Comparison of ENCODE assay signal across 9 cellular contexts in the genomic region with DNA sequence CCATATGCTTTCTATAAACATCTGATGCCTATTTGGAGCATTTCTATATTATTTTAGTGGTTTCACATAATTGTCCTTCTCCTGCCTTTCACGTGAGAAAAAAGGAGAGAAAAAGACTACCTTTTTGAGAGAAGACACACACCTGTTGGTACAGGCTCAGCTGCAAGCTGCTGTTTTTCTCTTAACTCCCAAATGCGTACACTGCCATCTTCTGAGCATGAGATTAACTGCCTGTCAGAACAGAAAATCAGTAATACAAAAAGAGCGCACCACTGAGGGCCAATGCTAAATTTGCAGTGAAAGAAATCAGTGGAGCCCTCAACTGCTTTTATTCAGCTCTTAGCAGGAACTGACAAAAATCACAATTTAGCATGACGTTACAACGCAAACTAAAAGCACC.
A peak's percentile ranks its signal among the peaks of the same experiment; 100 is the strongest.
DNase-seq lines count a peak whose midpoint lies in the region; TF ChIP-seq lines count a peak whose summit lies in the region.
"Had no signal": no experiment of that assay in that cellular context is flagged by ENCODE, and none has a peak within 500 bp of the region (broad histone marks: within the 10 kb centered on the region; RNA-seq: fewer than 3 reads in every experiment).

No MANE protein-coding gene starts in this region.

- H3K36me3 Mint-ChIP-seq in nephron (ENCODE audit: low read depth): peaks cover 50% of the 10 kb centered on the region

- no peaks in the 10 kb centered on the region for H3K27me3 Mint-ChIP-seq in nephron (ENCODE audit: low read depth)

- no peak overlapping the region for H3K27ac Mint-ChIP-seq in nephron

- H3K9me3 Mint-ChIP-seq in nephron: no peaks in the 10 kb centered on the region

- H3K4me3 Mint-ChIP-seq in nephron: no peak overlapping the region

- peak; percentile 32 to 40 (median 37) for TF ChIP-seq CTCF in nephron (IDR thresholded peaks at IDR 0.05; ENCODE audit: unreplicated experiment in 3 of 3)

- H3K4me1 Mint-ChIP-seq in nephron: no peaks in the 10 kb centered on the region

- peak; percentile 19 for DNase-seq in NCI-H1092 treated with DMSO at 0.1 percent for 48 hours (lab: John Stamatoyannopoulos, UW)
- no peak for DNase-seq in NCI-H1092 (lab: John Stamatoyannopoulos, UW)
- peak; percentile 49 for DNase-seq in NCI-H1436 (lab: John Stamatoyannopoulos, UW)
- peak; percentile 28 for DNase-seq in astrocyte of the hippocampus (ENCODE audit: low read depth, low spot score)
- DNase-seq in UCSD-AML1 (lab: John Stamatoyannopoulos, UW; ENCODE audit: unreplicated experiment): no peak
- DNase-seq in NCI-H1930 (lab: John Stamatoyannopoulos, UW): no peak
- no peak for DNase-seq in stimulated activated CD4-positive, alpha-beta T cell treated with anti-CD3 and anti-CD28 coated beads, Interleukin-4, amount 100 ng/mL, for 4 hours
- DNase-seq: amniotic stem cell had no signal

Comparison
In these comparisons a context has a peak if more than half of its experiments do, and no peak if none do; other contexts are left out.
1. DNase-seq: peak in NCI-H1092 treated with DMSO at 0.1 percent for 48 hours (single experiment), NCI-H1436 (single experiment) and astrocyte of the hippocampus (single experiment); none in NCI-H1092 (single experiment), UCSD-AML1 (single experiment), NCI-H1930 (0 of 2) and stimulated activated CD4-positive, alpha-beta T cell treated with anti-CD3 and anti-CD28 coated beads, Interleukin-4, amount 100 ng/mL, for 4 hours (0 of 2).